Comparison of ENCODE assay signal across 21 cellular contexts in genomic region chr12:126761420-126761819, GRCh38.
"Had no signal": no experiment of that assay in that cellular context is flagged by ENCODE, and none has a peak within 500 bp of the region (broad histone marks: within the 10 kb centered on the region; RNA-seq: fewer than 3 reads in every experiment).

No MANE protein-coding gene starts in this region.

- H3K4me3 Mint-ChIP-seq: nephron progenitor cell, T-cell, WTC11 had no signal

- H3K9me3 ChIP-seq: adrenal gland had no signal

- DNase-seq: activated naive CD4-positive, alpha-beta T cell treated with Interleukin-2 at 50 U/mL for 16 hours; adrenal gland; erythroblast; foreskin melanocyte; glutamatergic neuron; hippocampal formation; islet precursor cell; left colon; lower lobe of right lung; midbrain; nephron progenitor cell; nucleus accumbens; stimulated activated CD4-positive, alpha-beta T cell treated with anti-CD3 and anti-CD28 coated beads, Interleukin-4, amount 100 ng/mL, for 1 hour; T-cell; upper lobe of right lung had no signal

- H3K4me1 ChIP-seq: adrenal gland, breast epithelium, lower lobe of right lung, upper lobe of right lung had no signal

- H3K4me3 ChIP-seq: adrenal gland, breast epithelium, coronary artery, lower lobe of right lung, smooth muscle cell, upper lobe of right lung had no signal

- ATAC-seq: left colon, lower lobe of right lung, sciatic nerve, SK-N-SH treated with all-trans-retinoic acid at 6 μM for 48 hours, T-cell, upper lobe of right lung, WTC11 had no signal

- H3K27ac ChIP-seq: adrenal gland, breast epithelium, coronary artery, lower lobe of right lung, upper lobe of right lung had no signal

- H3K27me3 Mint-ChIP-seq: T-cell had no signal

- H3K27ac Mint-ChIP-seq: nephron progenitor cell, T-cell, WTC11 had no signal

- H3K4me1 Mint-ChIP-seq: nephron progenitor cell, WTC11 had no signal

- H3K27me3 ChIP-seq: adrenal gland, breast epithelium, upper lobe of right lung had no signal

- H3K36me3 ChIP-seq: adrenal gland, breast epithelium, lower lobe of right lung, upper lobe of right lung had no signal
